8 cellular contexts compared by ENCODE assay signal in the genomic region with DNA sequence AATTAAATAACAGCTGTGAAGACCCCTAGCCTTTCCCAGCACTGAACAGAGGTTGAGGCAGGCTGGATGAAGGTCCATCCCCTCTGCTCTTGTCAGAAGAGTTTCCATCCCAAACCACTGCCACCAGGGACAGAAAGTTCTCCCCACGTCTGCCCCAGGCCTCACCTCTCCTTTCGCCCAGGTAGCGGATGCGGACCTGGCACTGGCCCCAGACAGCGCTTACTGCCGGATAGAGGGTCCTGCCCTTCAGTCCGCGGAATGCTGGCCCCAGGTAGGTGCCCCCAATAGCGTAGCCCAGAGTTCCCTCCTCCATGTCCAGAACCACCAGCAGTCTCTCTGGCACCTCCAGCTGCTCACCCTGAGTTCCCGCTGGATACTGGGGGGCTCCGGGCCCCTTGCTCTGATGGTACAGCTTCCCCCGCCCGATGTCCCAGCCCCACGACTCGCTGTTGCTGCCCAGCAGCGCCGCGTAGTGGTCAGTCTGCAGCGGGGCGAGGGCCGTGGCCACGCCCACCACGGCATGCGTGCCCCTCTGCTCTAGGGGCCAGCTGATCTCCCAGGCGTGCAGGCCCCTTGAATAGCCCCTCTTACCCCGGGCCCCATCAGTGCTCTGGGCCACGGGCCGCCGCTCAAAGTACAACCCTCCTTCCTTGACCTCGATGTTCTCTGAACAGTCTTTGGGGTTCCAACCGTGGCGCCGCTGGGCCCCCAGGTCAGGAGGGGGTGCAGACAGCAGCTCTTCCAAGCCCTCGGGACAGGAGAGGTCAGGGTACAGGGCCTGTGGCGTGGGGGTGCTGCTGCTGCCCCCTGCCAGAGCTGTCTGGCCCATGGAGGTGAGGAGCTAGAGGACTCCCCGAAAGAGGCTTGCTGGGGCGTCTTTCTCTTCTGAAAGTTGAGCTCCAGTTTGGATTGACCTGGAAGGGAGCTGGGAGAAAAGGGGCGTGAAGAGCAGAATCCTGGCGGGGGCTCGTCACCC. TPM values are rescaled to one million over a fixed set of nuclear protein-coding genes. Genes with fewer than 3 reads are reported as not detected.
A peak's percentile ranks its signal among the peaks of the same experiment; 100 is the strongest.
DNase-seq lines count a peak whose midpoint lies in the region; ATAC-seq, FAIRE-seq and TF ChIP-seq lines count a peak whose summit lies in the region.

No MANE protein-coding gene starts in this region.

- intact Hi-C loops in endothelial cell of umbilical vein (cut with micrococcal nuclease): loop anchor here (1.0 to 5.0 kb wide), 5 partner anchors 19 to 235 kb away; a partner anchor contains a TSS

- no peaks in the 10 kb centered on the region for H3K9me3 ChIP-seq in endothelial cell of umbilical vein (replicated peaks; ENCODE audit: control insufficient read depth, insufficient read depth, low read length)

- dilution Hi-C loops in endothelial cell of umbilical vein (cut with MboI; ENCODE audit: extremely low pct_ligation_motif_present, low sequenced_read_pairs): no loop called here

- TF ChIP-seq POLR2A in GM10847 (IDR thresholded peaks at IDR 0.05; ENCODE audit: extremely low read depth, insufficient read length) (peak; percentile 42), endothelial cell of umbilical vein (IDR thresholded peaks at IDR 0.05; ENCODE audit: low read depth, low read length) (peak; percentile 65)

- peak overlapping the region; percentile 98 for H3K4me2 ChIP-seq in endothelial cell of umbilical vein (ENCODE audit: insufficient read depth, low read length)

- CTCF ChIA-PET in endothelial cell of umbilical vein (lab: Charles Lee): interaction anchor here (0.6 to 4.3 kb wide), 34 partner anchors 8 to 237 kb away, joined by 3 to 74 read pairs (median 5); a partner anchor contains a TSS

- ATAC-seq in HG03095 (IDR thresholded peaks at IDR 0.05; ENCODE audit: unreplicated experiment) (peak; percentile 31), HG02981 (IDR thresholded peaks at IDR 0.05; ENCODE audit: unreplicated experiment) (no peak)

- peaks cover 36% of the 10 kb centered on the region for H3K4me1 ChIP-seq in endothelial cell of umbilical vein (ENCODE audit: control insufficient read depth, extremely low read depth, insufficient read depth, low read length)

- no peaks in the 10 kb centered on the region for H3K9me1 ChIP-seq in endothelial cell of umbilical vein (replicated peaks; ENCODE audit: control insufficient read depth, extremely low read depth, insufficient read depth, low read length)

- no peaks in the 10 kb centered on the region for H3K27me3 ChIP-seq in endothelial cell of umbilical vein (ENCODE audit: control insufficient read depth in 2 of 2, insufficient read depth in 2 of 2, low read length in 2 of 2)

- H2AFZ ChIP-seq in endothelial cell of umbilical vein (ENCODE audit: low read depth, low read length): no peak overlapping the region

- peak overlapping the region; percentile 60 for H3K27ac ChIP-seq in endothelial cell of umbilical vein (ENCODE audit: insufficient read depth, low read depth, low read length)

- POLR2A ChIA-PET in endothelial cell of umbilical vein (lab: Charles Lee): interaction anchor here (0.6 to 2.1 kb wide), 8 partner anchors 19 to 119 kb away, joined by 3 to 16 read pairs (median 6); a partner anchor contains a TSS

- no peaks in the 10 kb centered on the region for H4K20me1 ChIP-seq in endothelial cell of umbilical vein (replicated peaks; ENCODE audit: control insufficient read depth, extremely low read depth, insufficient read depth, low read length)

- BruUV-seq in endothelial cell of umbilical vein (replicated peaks; lab: Mats Ljungman, UMichigan): TSS peak; percentile 55

- DNase-seq in NCI-H82 treated with DMSO at 0.1 percent for 48 hours (lab: John Stamatoyannopoulos, UW; ENCODE audit: unreplicated experiment) (peak; percentile 52), endothelial cell of umbilical vein (ENCODE audit: low read depth, low spot score) (peak; percentile 82), middle frontal gyrus (ENCODE audit: extremely low spot score, low spot score) (peak; percentile 71)
- peak; percentile 87 for DNase-seq in activated CD8-positive, alpha-beta memory T cell treated with anti-CD3 and anti-CD28 coated beads, Interleukin-2, amount 50 U/mL, for 4 hours
- DNase-seq in stimulated activated CD8-positive, alpha-beta memory T cell treated with anti-CD3 and anti-CD28 coated beads, Interleukin-2, amount 100 ng/mL, for 1 hour (ENCODE audit: low read depth in 2 of 2): peak; percentile 70 to 73

- peaks cover 0 to 22% of the 10 kb centered on the region in 2 experiments for H3K36me3 ChIP-seq in endothelial cell of umbilical vein (ENCODE audit: control insufficient read depth in 2 of 2, extremely low read depth in 1 of 2, insufficient read depth in 2 of 2, low read length in 2 of 2)

- TF ChIP-seq CTCF in endothelial cell of umbilical vein (IDR thresholded peaks at IDR 0.05; ENCODE audit: extremely low read depth in 1 of 2, insufficient read depth in 1 of 2, low read depth in 1 of 2, low read length in 2 of 2): peak; percentile 99 to 100

- FAIRE-seq in endothelial cell of umbilical vein (lab: Jason Lieb, UNC): peak; percentile 91

- peak overlapping the region; percentile 59 to 92 (median 84) for H3K4me3 ChIP-seq in endothelial cell of umbilical vein (replicated peaks in 1 of 3; ENCODE audit: insufficient read depth in 1 of 3, low read depth in 1 of 3, low read length in 3 of 3)

- H3K9ac ChIP-seq in endothelial cell of umbilical vein (replicated peaks; ENCODE audit: extremely low read depth, insufficient read depth, low read length): peak overlapping the region; percentile 92

- peaks cover 40% of the 10 kb centered on the region for H3K79me2 ChIP-seq in endothelial cell of umbilical vein (ENCODE audit: control insufficient read depth, insufficient read depth, low read length)

TF ChIP-seq in endothelial cell of umbilical vein, 7 proteins besides CTCF, POLR2A, EP300 and RAD21:
- TF ChIP-seq FOS (IDR thresholded peaks at IDR 0.05; ENCODE audit: borderline replicate concordance, insufficient read depth, low read length) (no peak), POLR2AphosphoS5 (IDR thresholded peaks at IDR 0.05; ENCODE audit: insufficient read depth, low read depth, low read length) (peak; percentile 39)
- TF ChIP-seq, protein P1, sequence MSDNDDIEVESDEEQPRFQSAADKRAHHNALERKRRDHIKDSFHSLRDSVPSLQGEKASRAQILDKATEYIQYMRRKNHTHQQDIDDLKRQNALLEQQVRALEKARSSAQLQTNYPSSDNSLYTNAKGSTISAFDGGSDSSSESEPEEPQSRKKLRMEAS (IDR thresholded peaks at IDR 0.05; ENCODE audit: insufficient read depth, insufficient read length): peak; percentile 45

RNA-seq across cellular contexts. Expression of a gene that starts 0.7 kb away (rescaled TPM):
- 3.9 and 6.9 TPM in 2 replicates for total RNA-seq in endothelial cell of umbilical vein
- polyA plus RNA-seq in endothelial cell of umbilical vein: 3.8 and 5.6 TPM in 2 replicates
- 3.0 and 3.6 TPM in 2 replicates for polyA plus RNA-seq in endothelial cell of umbilical vein (2011; cell fraction: cytosol; rRNA removed)
- polyA plus RNA-seq in endothelial cell of umbilical vein (2011; cell fraction: nucleus; rRNA removed): 1.5 and 1.8 TPM in 2 replicates
- 3.3 and 4.1 TPM in 2 replicates for polyA plus RNA-seq in endothelial cell of umbilical vein (2012)
- 0.79 and 1.0 TPM in 2 replicates for polyA minus RNA-seq in endothelial cell of umbilical vein
- polyA minus RNA-seq in endothelial cell of umbilical vein (2011; cell fraction: cytosol; rRNA and poly(A)+ RNA removed): 4.4 TPM
- 0.58 and 1.2 TPM in 2 replicates for polyA minus RNA-seq in endothelial cell of umbilical vein (2011; cell fraction: nucleus; rRNA and poly(A)+ RNA removed)

RNA-seq across cellular contexts. Expression of a gene that starts 5.0 kb away (rescaled TPM):
- 643 and 676 TPM in 2 replicates for total RNA-seq in endothelial cell of umbilical vein
- polyA plus RNA-seq in endothelial cell of umbilical vein: 1,816 and 2,057 TPM in 2 replicates
- polyA plus RNA-seq in endothelial cell of umbilical vein (2011; cell fraction: cytosol; rRNA removed): 1,485 and 1,791 TPM in 2 replicates
- polyA plus RNA-seq in endothelial cell of umbilical vein (2011; cell fraction: nucleus; rRNA removed): 885 and 1,074 TPM in 2 replicates
- polyA plus RNA-seq in endothelial cell of umbilical vein (2012): 716 and 864 TPM in 2 replicates
- polyA minus RNA-seq in endothelial cell of umbilical vein: 1,234 and 1,344 TPM in 2 replicates
- 498 TPM for polyA minus RNA-seq in endothelial cell of umbilical vein (2011; cell fraction: cytosol; rRNA and poly(A)+ RNA removed)
- 180 and 242 TPM in 2 replicates for polyA minus RNA-seq in endothelial cell of umbilical vein (2011; cell fraction: nucleus; rRNA and poly(A)+ RNA removed)

RNA-seq across cellular contexts. Expression of a gene that starts 20.4 kb away (rescaled TPM):
- total RNA-seq in endothelial cell of umbilical vein: 126 and 135 TPM in 2 replicates
- 68.9 and 69.4 TPM in 2 replicates for polyA plus RNA-seq in endothelial cell of umbilical vein
- 64.7 and 67.7 TPM in 2 replicates for polyA plus RNA-seq in endothelial cell of umbilical vein (2011; cell fraction: cytosol; rRNA removed)
- 125 and 135 TPM in 2 replicates for polyA plus RNA-seq in endothelial cell of umbilical vein (2011; cell fraction: nucleus; rRNA removed)
- polyA plus RNA-seq in endothelial cell of umbilical vein (2012): 85.0 and 92.6 TPM in 2 replicates
- polyA minus RNA-seq in endothelial cell of umbilical vein: 116 TPM in 2 replicates
- 45.7 TPM for polyA minus RNA-seq in endothelial cell of umbilical vein (2011; cell fraction: cytosol; rRNA and poly(A)+ RNA removed)
- 34.8 and 40.9 TPM in 2 replicates for polyA minus RNA-seq in endothelial cell of umbilical vein (2011; cell fraction: nucleus; rRNA and poly(A)+ RNA removed)

RNA-seq across cellular contexts. Expression of a gene that starts 21.3 kb away (rescaled TPM):
- total RNA-seq in endothelial cell of umbilical vein: 44.3 and 44.8 TPM in 2 replicates
- 53.5 and 67.2 TPM in 2 replicates for polyA plus RNA-seq in endothelial cell of umbilical vein
- polyA plus RNA-seq in endothelial cell of umbilical vein (2011; cell fraction: cytosol; rRNA removed): 53.7 and 54.4 TPM in 2 replicates
- polyA plus RNA-seq in endothelial cell of umbilical vein (2011; cell fraction: nucleus; rRNA removed): 67.2 and 95.9 TPM in 2 replicates
- polyA plus RNA-seq in endothelial cell of umbilical vein (2012): 18.0 and 42.1 TPM in 2 replicates
- polyA minus RNA-seq in endothelial cell of umbilical vein: 23.0 and 24.7 TPM in 2 replicates
- polyA minus RNA-seq in endothelial cell of umbilical vein (2011; cell fraction: cytosol; rRNA and poly(A)+ RNA removed): 68.0 TPM
- 22.1 and 29.1 TPM in 2 replicates for polyA minus RNA-seq in endothelial cell of umbilical vein (2011; cell fraction: nucleus; rRNA and poly(A)+ RNA removed)

RNA-seq across cellular contexts. Expression of a gene that starts 31.6 kb away (rescaled TPM):
- 9.4 and 14.6 TPM in 2 replicates for total RNA-seq in endothelial cell of umbilical vein
- polyA plus RNA-seq in endothelial cell of umbilical vein: 12.0 and 12.6 TPM in 2 replicates
- polyA plus RNA-seq in endothelial cell of umbilical vein (2011; cell fraction: cytosol; rRNA removed): 2.5 and 4.2 TPM in 2 replicates
- polyA plus RNA-seq in endothelial cell of umbilical vein (2011; cell fraction: nucleus; rRNA removed): 78.5 and 90.7 TPM in 2 replicates
- 10.8 and 12.8 TPM in 2 replicates for polyA plus RNA-seq in endothelial cell of umbilical vein (2012)
- polyA minus RNA-seq in endothelial cell of umbilical vein: 4.0 and 8.6 TPM in 2 replicates
- polyA minus RNA-seq in endothelial cell of umbilical vein (2011; cell fraction: cytosol; rRNA and poly(A)+ RNA removed): not detected
- 14.4 and 18.7 TPM in 2 replicates for polyA minus RNA-seq in endothelial cell of umbilical vein (2011; cell fraction: nucleus; rRNA and poly(A)+ RNA removed)
